In the genomic region with DNA sequence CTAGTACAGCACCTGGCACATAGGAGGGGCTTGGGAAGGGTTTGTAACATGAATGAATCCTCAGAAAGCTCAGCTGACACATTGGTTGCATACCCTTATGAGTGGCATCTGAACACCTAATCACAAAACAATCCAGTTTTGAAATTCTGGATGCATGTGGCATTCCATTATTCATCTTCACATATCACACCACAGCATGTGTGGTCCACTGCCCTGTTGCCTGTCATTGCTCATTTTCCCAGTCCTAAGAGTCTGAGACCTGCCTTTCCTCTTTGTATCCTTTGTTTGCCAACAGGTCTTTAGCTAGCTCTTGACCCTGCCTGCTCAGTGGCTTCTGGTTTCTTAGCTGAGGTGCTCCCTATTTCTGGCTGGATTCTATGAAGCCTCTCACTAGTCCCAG, we compare ENCODE assay signal across 16 cellular contexts.
DNase-seq lines count a peak whose midpoint lies in the region; ATAC-seq and TF ChIP-seq lines count a peak whose summit lies in the region.
"Had no signal": no experiment of that assay in that cellular context is flagged by ENCODE, and none has a peak within 500 bp of the region (broad histone marks: within the 10 kb centered on the region; RNA-seq: fewer than 3 reads in every experiment).

No MANE protein-coding gene starts in this region.

- no peak overlapping the region for H3K4me3 ChIP-seq in fibroblast of pulmonary artery (replicated peaks; ENCODE audit: low read depth, low read length)

- TF ChIP-seq CTCF in fibroblast of pulmonary artery (IDR thresholded peaks at IDR 0.05; ENCODE audit: low read length, missing control alignments), result no peak
- no peak for TF ChIP-seq CTCF in nephron progenitor cell (IDR thresholded peaks at IDR 0.05)

- no peaks in the 10 kb centered on the region for H3K36me3 Mint-ChIP-seq in nephron progenitor cell (ENCODE audit: low read depth)
- H3K36me3 Mint-ChIP-seq: CD14-positive monocyte had no signal

- peaks cover 20% of the 10 kb centered on the region for H3K9me3 Mint-ChIP-seq in nephron progenitor cell

- peaks cover 32% of the 10 kb centered on the region for H3K4me1 Mint-ChIP-seq in nephron progenitor cell
- H3K4me1 Mint-ChIP-seq: CD14-positive monocyte had no signal

- ATAC-seq in GM18498 (IDR thresholded peaks at IDR 0.05; ENCODE audit: unreplicated experiment), result no peak
- ATAC-seq: Panc1 had no signal

- peak; percentile 32 for DNase-seq in A172 (ENCODE audit: low spot score)
- DNase-seq in NCI-H226, result peak; percentile 69
- DNase-seq in fibroblast of pulmonary artery (ENCODE audit: low read depth), result peak; percentile 3
- DNase-seq in nephron progenitor cell, result no peak
- DNase-seq in kidney glomerular epithelial cell (lab: John Stamatoyannopoulos, UW), result no peak
- DNase-seq in NCI-H82 treated with DMSO at 0.1 percent for 48 hours (lab: John Stamatoyannopoulos, UW; ENCODE audit: unreplicated experiment), result no peak
- DNase-seq in activated CD4-positive, alpha-beta T cell treated with anti-CD3 and anti-CD28 coated beads for 1 hour, result no peak
- DNase-seq: Caco-2, DMS53, NCI-H1105, NCI-H1694 treated with DMSO at 0.1 percent for 48 hours, NCI-H774, Right ventricle myocardium superior had no signal

- peak overlapping the region; percentile 19 for H3K27ac Mint-ChIP-seq in nephron progenitor cell
- H3K27ac Mint-ChIP-seq: CD14-positive monocyte had no signal

- no peak overlapping the region for H3K4me3 Mint-ChIP-seq in nephron progenitor cell
- H3K4me3 Mint-ChIP-seq: CD14-positive monocyte had no signal

- peaks cover 9% of the 10 kb centered on the region for H3K27me3 Mint-ChIP-seq in nephron progenitor cell (ENCODE audit: low read depth, poor library complexity)

Comparison
In these comparisons a context has a peak if more than half of its experiments do, and no peak if none do; other contexts are left out.
1. DNase-seq: peak in A172 (single experiment), NCI-H226 (single experiment) and fibroblast of pulmonary artery (single experiment); none in nephron progenitor cell (single experiment), kidney glomerular epithelial cell (single experiment), NCI-H82 treated with DMSO at 0.1 percent for 48 hours (single experiment) and activated CD4-positive, alpha-beta T cell treated with anti-CD3 and anti-CD28 coated beads for 1 hour (single experiment).